In genomic region chr11:129489254-129489653, GRCh38 we compare ENCODE assay signal across 24 cellular contexts.
"Had no signal": no experiment of that assay in that cellular context is flagged by ENCODE, and none has a peak within 500 bp of the region (broad histone marks: within the 10 kb centered on the region; RNA-seq: fewer than 3 reads in every experiment).

No MANE protein-coding gene starts in this region.

- H3K4me1 ChIP-seq: ascending aorta, body of pancreas had no signal

- DNase-seq: activated CD4-positive, alpha-beta T cell treated with anti-CD3 and anti-CD28 coated beads for 48 hours; activated CD4-positive, alpha-beta T cell treated with anti-CD3 and anti-CD28 coated beads, Interleukin-2, amount 50 U/mL, for 4 hours; activated CD4-positive, CD25-positive, alpha-beta regulatory T cell treated with anti-CD3 and anti-CD28 coated beads, Interleukin-2, amount 50 U/mL, for 72 hours; activated CD8-positive, alpha-beta memory T cell treated with anti-CD3 and anti-CD28 coated beads, Interleukin-2, amount 50 U/mL, for 48 hours; activated CD8-positive, alpha-beta T cell treated with anti-CD3 and anti-CD28 coated beads, Interleukin-2, amount 10 ng/mL, durations not matched to agents 7 days and 5 days; activated effector memory CD4-positive, alpha-beta T cell treated with Interleukin-2 at 50 U/mL for 16 hours; activated naive CD4-positive, alpha-beta T cell treated with Interleukin-2 at 50 U/mL for 16 hours; activated naive CD8-positive, alpha-beta T cell treated with anti-CD3 and anti-CD28 coated beads, Interleukin-2, amount 50 U/mL, for 24 hours; activated T-cell treated with anti-CD3 and anti-CD28 coated beads, Interleukin-2, amount 50 U/mL, for 1 hour; amniotic stem cell; body of pancreas; MM.1S; NCI-H1105; NCI-H1436; NCI-H1694 treated with DMSO at 0.1 percent for 48 hours; NCI-H2029 treated with DMSO at 0.1 percent for 48 hours; NCI-H510A treated with DMSO at 0.1 percent for 48 hours; NCI-H69; SK-N-SH had no signal

- H3K27me3 ChIP-seq: ascending aorta, body of pancreas, cardiac muscle cell had no signal

- H3K36me3 ChIP-seq: ascending aorta, cardiac muscle cell had no signal

- H3K9me3 ChIP-seq: ascending aorta, body of pancreas, SK-N-SH had no signal

- ATAC-seq: activated CD8-positive, alpha-beta T cell treated with anti-CD3 and anti-CD28 coated beads, Interleukin-2, amount 10 ng/mL, durations not matched to agents 7 days and 5 days; activated naive CD8-positive, alpha-beta T cell treated with anti-CD3 and anti-CD28 coated beads, Interleukin-2, amount 50 U/mL, for 24 hours; body of pancreas; WTC11 had no signal

- H3K27ac Mint-ChIP-seq: activated CD8-positive, alpha-beta T cell treated with anti-CD3 and anti-CD28 coated beads, Interleukin-2, amount 10 ng/mL, durations not matched to agents 7 days and 5 days; activated naive CD4-positive, alpha-beta T cell treated with anti-CD3 and anti-CD28 coated beads, Interleukin-2, amount 50 U/mL, for 72 hours; activated naive CD8-positive, alpha-beta T cell treated with anti-CD3 and anti-CD28 coated beads, Interleukin-2, amount 50 U/mL, for 24 hours; activated T-helper 1 cell treated with anti-CD3 and anti-CD28 coated beads, Interleukin-12 subunit alpha, Interleukin-12 subunit beta, Interleukin-2, Interleukin-4 antibody, amounts not matched to agents 30 ng/mL and 10 ng/mL and 1 ng/mL, durations not matched to agents 14 hours and 24 hours and 36 hours; WTC11 had no signal

- H3K4me3 Mint-ChIP-seq: activated CD8-positive, alpha-beta T cell treated with anti-CD3 and anti-CD28 coated beads, Interleukin-2, amount 10 ng/mL, durations not matched to agents 7 days and 5 days; activated naive CD8-positive, alpha-beta T cell treated with anti-CD3 and anti-CD28 coated beads, Interleukin-2, amount 50 U/mL, for 24 hours; activated T-helper 1 cell treated with anti-CD3 and anti-CD28 coated beads, Interleukin-12 subunit alpha, Interleukin-12 subunit beta, Interleukin-2, Interleukin-4 antibody, amounts not matched to agents 30 ng/mL and 10 ng/mL and 1 ng/mL, durations not matched to agents 14 hours and 24 hours and 36 hours; WTC11 had no signal

- H3K9me3 Mint-ChIP-seq: activated T-helper 1 cell treated with anti-CD3 and anti-CD28 coated beads, Interleukin-12 subunit alpha, Interleukin-12 subunit beta, Interleukin-2, Interleukin-4 antibody, amounts not matched to agents 30 ng/mL and 10 ng/mL and 1 ng/mL, durations not matched to agents 14 hours and 24 hours and 36 hours had no signal

- H3K27ac ChIP-seq: ascending aorta, body of pancreas, cardiac muscle cell had no signal

- H3K4me3 ChIP-seq: ascending aorta, body of pancreas, cardiac muscle cell had no signal

- H3K36me3 Mint-ChIP-seq: WTC11 had no signal

- H3K4me1 Mint-ChIP-seq: activated naive CD8-positive, alpha-beta T cell treated with anti-CD3 and anti-CD28 coated beads, Interleukin-2, amount 50 U/mL, for 24 hours; WTC11 had no signal
